ENCODE assay signal across 9 cellular contexts in genomic region chr19:51188227-51188559, GRCh38. TPM values are rescaled to one million over a fixed set of nuclear protein-coding genes. Genes with fewer than 3 reads are reported as not detected.
"Had no signal": no experiment of that assay in that cellular context is flagged by ENCODE, and none has a peak within 500 bp of the region (broad histone marks: within the 10 kb centered on the region; RNA-seq: fewer than 3 reads in every experiment).

No MANE protein-coding gene starts in this region.

- H3K4me3 Mint-ChIP-seq: GM23338, H9, IgD-negative memory B cell had no signal

- ATAC-seq: GM23338 had no signal

- FAIRE-seq: H1, H54, HTR-8/SVneo had no signal

- H3K36me3 Mint-ChIP-seq: IgD-negative memory B cell had no signal

- DNase-seq: H9, HCEC 1CT, KG1 had no signal

- H3K4me3 ChIP-seq: GM23338 had no signal

- H3K27ac Mint-ChIP-seq: GM23338, H9, IgD-negative memory B cell had no signal

- H3K4me2 ChIP-seq: GM23338 had no signal

- H3K4me1 Mint-ChIP-seq: GM23338, H9, IgD-negative memory B cell had no signal

- H2AFZ ChIP-seq: GM23338 had no signal

RNA-seq across cellular contexts. Expression of gene CD33, which starts 36.7 kb away (rescaled TPM):
- total RNA-seq: H1, HT-29 had no signal
- polyA plus RNA-seq: GM23338 had no signal

RNA-seq across cellular contexts. Expression of gene SIGLEC7, which starts 46.1 kb away (rescaled TPM):
- total RNA-seq: GM23338, H1, H9, HT-29 had no signal
- polyA plus RNA-seq: GM23338, H1, IgD-negative memory B cell had no signal
